24 cellular contexts compared by ENCODE assay signal in the genomic region with DNA sequence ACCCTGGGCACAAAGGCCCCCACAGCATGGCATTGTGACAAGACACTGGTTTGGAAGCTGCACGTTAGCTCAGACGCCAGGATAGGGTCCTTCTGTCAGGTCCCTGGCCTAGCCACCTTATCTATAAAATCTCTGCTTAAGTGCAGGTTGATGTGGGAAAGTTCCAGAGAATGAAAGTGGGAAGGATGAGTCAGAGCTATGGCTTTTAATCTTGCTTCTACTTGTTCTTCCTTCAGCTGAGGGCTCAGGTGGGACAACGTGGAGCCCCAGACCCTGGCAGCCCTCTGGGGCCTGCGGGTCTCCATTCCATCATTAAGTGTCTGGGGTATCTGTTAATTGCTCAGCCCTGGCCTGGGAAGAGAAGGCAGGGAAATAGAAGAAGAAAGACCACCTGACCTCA.
"Had no signal": no experiment of that assay in that cellular context is flagged by ENCODE, and none has a peak within 500 bp of the region (broad histone marks: within the 10 kb centered on the region; RNA-seq: fewer than 3 reads in every experiment).

No MANE protein-coding gene starts in this region.

- H3K36me3 Mint-ChIP-seq: naive thymus-derived CD8-positive, alpha-beta T cell; stimulated activated naive B cell treated with anti-CD40 and anti-IgM and Interleukin-4, amounts not matched to agents 10 μg/mL and 1 μg/mL and 100 μg/mL, for 72 hours had no signal

- H3K27me3 Mint-ChIP-seq: stimulated activated naive CD8-positive, alpha-beta T cell treated with anti-CD3 and anti-CD28 coated beads, Interleukin-15, Interleukin-2, amounts not matched to agents 100 ng/mL and 50 ng/mL, for 24 hours had no signal

- H3K9me3 ChIP-seq: esophagus squamous epithelium, ovary, right lobe of liver, thoracic aorta, tibial nerve, upper lobe of right lung, uterus had no signal

- H3K4me1 ChIP-seq: esophagus squamous epithelium, tibial nerve, upper lobe of right lung had no signal

- DNase-seq: dermis blood vessel endothelial cell; effector memory CD4-positive, alpha-beta T cell; erythroblast; esophagus squamous epithelium; kidney; mesenchymal stem cell; naive thymus-derived CD8-positive, alpha-beta T cell; nephron progenitor cell; occipital lobe; ovary; right lobe of liver; small intestine; stimulated activated CD4-positive, alpha-beta T cell treated with anti-CD3 and anti-CD28 coated beads, Interleukin-15, amount 100 ng/mL, for 24 hours; stimulated activated CD4-positive, alpha-beta T cell treated with anti-CD3 and anti-CD28 coated beads, Interleukin-2, amount 100 ng/mL, for 48 hours; stimulated activated naive B cell treated with anti-CD40 and anti-IgM and Interleukin-4, amounts not matched to agents 10 μg/mL and 1 μg/mL and 100 μg/mL, for 72 hours; upper lobe of right lung had no signal

- H3K27ac ChIP-seq: coronary artery, esophagus squamous epithelium, ovary, right lobe of liver, thoracic aorta, tibial nerve, upper lobe of right lung, uterus had no signal

- FAIRE-seq: endothelial cell of umbilical vein, frontal cortex, kidney, small intestine had no signal

- H3K4me3 Mint-ChIP-seq: naive thymus-derived CD8-positive, alpha-beta T cell; nephron progenitor cell; stimulated activated naive B cell treated with anti-CD40 and anti-IgM and Interleukin-4, amounts not matched to agents 10 μg/mL and 1 μg/mL and 100 μg/mL, for 72 hours; stimulated activated naive CD8-positive, alpha-beta T cell treated with anti-CD3 and anti-CD28 coated beads, Interleukin-15, Interleukin-2, amounts not matched to agents 100 ng/mL and 50 ng/mL, for 24 hours had no signal

- H3K9me3 Mint-ChIP-seq: nephron progenitor cell; stimulated activated naive B cell treated with anti-CD40 and anti-IgM and Interleukin-4, amounts not matched to agents 10 μg/mL and 1 μg/mL and 100 μg/mL, for 72 hours; stimulated activated naive CD8-positive, alpha-beta T cell treated with anti-CD3 and anti-CD28 coated beads, Interleukin-15, Interleukin-2, amounts not matched to agents 100 ng/mL and 50 ng/mL, for 24 hours had no signal

- H3K27ac Mint-ChIP-seq: naive thymus-derived CD8-positive, alpha-beta T cell; stimulated activated naive B cell treated with anti-CD40 and anti-IgM and Interleukin-4, amounts not matched to agents 10 μg/mL and 1 μg/mL and 100 μg/mL, for 72 hours; stimulated activated naive CD8-positive, alpha-beta T cell treated with anti-CD3 and anti-CD28 coated beads, Interleukin-15, Interleukin-2, amounts not matched to agents 100 ng/mL and 50 ng/mL, for 24 hours had no signal

- H3K36me3 ChIP-seq: esophagus squamous epithelium, ovary, right lobe of liver, thoracic aorta, tibial nerve, upper lobe of right lung, uterus had no signal

- H3K4me1 Mint-ChIP-seq: naive thymus-derived CD8-positive, alpha-beta T cell; stimulated activated naive B cell treated with anti-CD40 and anti-IgM and Interleukin-4, amounts not matched to agents 10 μg/mL and 1 μg/mL and 100 μg/mL, for 72 hours had no signal

- H3K27me3 ChIP-seq: ovary, right lobe of liver, tibial nerve, upper lobe of right lung, uterus had no signal

- H3K4me3 ChIP-seq: coronary artery, esophagus squamous epithelium, lung, ovary, right lobe of liver, thoracic aorta, tibial nerve, upper lobe of right lung, uterus had no signal
